ENCODE assay signal across 19 cellular contexts in the genomic region with DNA sequence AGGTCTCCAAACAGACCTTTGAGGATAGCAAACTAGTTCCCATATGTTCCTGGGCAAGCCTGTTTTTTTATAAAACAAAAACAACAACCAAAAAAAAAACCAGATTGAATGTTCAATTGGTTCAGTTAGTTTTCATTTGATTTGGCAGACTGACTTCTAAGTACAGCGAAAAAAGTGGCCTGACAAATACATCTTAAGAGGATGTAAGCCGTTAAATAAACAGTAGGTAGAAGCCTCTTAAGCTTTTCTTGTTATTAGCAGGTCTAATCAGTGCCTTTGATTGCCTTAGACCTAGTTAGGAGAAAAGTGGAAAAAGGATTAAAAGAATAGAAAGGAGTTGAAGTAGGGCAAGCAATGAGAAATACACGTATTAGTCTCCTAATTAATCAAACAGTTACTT. TPM values are rescaled to one million over a fixed set of nuclear protein-coding genes. Genes with fewer than 3 reads are reported as not detected.
A peak's percentile ranks its signal among the peaks of the same experiment; 100 is the strongest.
DNase-seq lines count a peak whose midpoint lies in the region; ATAC-seq and TF ChIP-seq lines count a peak whose summit lies in the region.
"Had no signal": no experiment of that assay in that cellular context is flagged by ENCODE, and none has a peak within 500 bp of the region (broad histone marks: within the 10 kb centered on the region; RNA-seq: fewer than 3 reads in every experiment).

No MANE protein-coding gene starts in this region.

- H2BK20ac ChIP-seq in IMR-90 (ENCODE audit: low read depth, low read length) = no peak overlapping the region

- TF ChIP-seq POLR2A in IMR-90 (IDR thresholded peaks at IDR 0.05; ENCODE audit: low read depth, low read length) = no peak

- H3K27ac ChIP-seq in IMR-90 (ENCODE audit: insufficient read depth, low read length) (no peak overlapping the region), WERI-Rb-1 (peak overlapping the region; percentile 40), left lung (no peak overlapping the region)
- H3K27ac ChIP-seq: C4-2B, HL-60 had no signal

- DNase-seq in IMR-90 (no peak), WERI-Rb-1 (no peak), left lung (no peak), NCI-H2227 (lab: John Stamatoyannopoulos, UW; ENCODE audit: unreplicated experiment) (no peak), epidermal melanocyte (ENCODE audit: insufficient read length, low spot score) (no peak), 8988T (no peak)
- DNase-seq in activated naive CD4-positive, alpha-beta T cell treated with anti-CD3 and anti-CD28 coated beads, Interleukin-2, amount 50 U/mL, for 72 hours (ENCODE audit: low spot score in 2 of 2) = no peak
- DNase-seq: AML-193, DND-41, H7, Karpas-422, MG63, NCI-H1048, NCI-H1436, NCI-H2029 treated with DMSO at 0.1 percent for 48 hours, NCI-H510A treated with DMSO at 0.1 percent for 48 hours had no signal

- H3K9me3 ChIP-seq in IMR-90 (ENCODE audit: control insufficient read depth, insufficient read depth, low read length) (no peaks in the 10 kb centered on the region), WERI-Rb-1 (ENCODE audit: severe bottlenecking) (no peaks in the 10 kb centered on the region), left lung (no peaks in the 10 kb centered on the region)
- H3K9me3 ChIP-seq: MG63 had no signal

- WGBS in IMR-90 (ENCODE audit: extremely low coverage in 2 of 2, insufficient read length in 1 of 2), 2 experiments = 38% methylated on average over 2 of the region's 3 CpGs; no CpG with 5 or more reads in 1 of the 2 experiments

- no peak overlapping the region for H3K23ac ChIP-seq in IMR-90 (ENCODE audit: low read depth, low read length)

- dilution Hi-C loops in IMR-90 (cut with HindIII; ENCODE audit: low sequenced_read_pairs, unreplicated experiment) = no loop called here

- no peak overlapping the region for H4K5ac ChIP-seq in IMR-90 (ENCODE audit: low read depth, low read length)

- peaks cover 3 to 28% of the 10 kb centered on the region in 2 experiments; a peak in 2 of 4 replicates for H3K79me1 ChIP-seq in IMR-90 (ENCODE audit: low read depth in 1 of 2, low read length in 2 of 2)

- H3K4me1 ChIP-seq in IMR-90 (ENCODE audit: control insufficient read depth, insufficient read depth, low read length) = peaks cover 8% of the 10 kb centered on the region
- H3K4me1 ChIP-seq in left lung = peaks cover 27 to 49% of the 10 kb centered on the region in 2 donors

- peaks cover 77% of the 10 kb centered on the region; the same call in 1 of the 2 replicates for H4K20me1 ChIP-seq in IMR-90 (ENCODE audit: insufficient read depth, low read length)

- H3K36me3 ChIP-seq in IMR-90 (ENCODE audit: control insufficient read depth, insufficient read depth, low read length) (no peaks in the 10 kb centered on the region; the same call in 1 of the 2 replicates), WERI-Rb-1 (peaks cover 15% of the 10 kb centered on the region; the same call in 1 of the 2 replicates), left lung (peaks cover 0 to 5% of the 10 kb centered on the region in 2 donors)

- ATAC-seq in IMR-90 (ENCODE audit: low read depth) (no peak), left lung (peak; percentile 76)
- ATAC-seq in activated naive CD4-positive, alpha-beta T cell treated with anti-CD3 and anti-CD28 coated beads, Interleukin-2, amount 50 U/mL, for 72 hours = no peak
- ATAC-seq: Right ventricle myocardium inferior had no signal

- no peak overlapping the region for H3K14ac ChIP-seq in IMR-90 (replicated peaks; ENCODE audit: low read depth, low read length)

- H4K8ac ChIP-seq in IMR-90 (ENCODE audit: low read depth in 2 of 2, low read length in 2 of 2) = no peak overlapping the region

- TF ChIP-seq CTCF in IMR-90 (conservative IDR thresholded peaks at IDR 0.05; ENCODE audit: low read depth, low read length) (no peak), WERI-Rb-1 (IDR thresholded peaks at IDR 0.05; ENCODE audit: low read depth, low read length) (no peak), left lung (IDR thresholded peaks at IDR 0.05) (no peak)

- H4K91ac ChIP-seq in IMR-90 (ENCODE audit: insufficient read depth, low read depth, low read length) = no peak overlapping the region

- in situ Hi-C loops in IMR-90 (cut with MboI; ENCODE audit: low sequenced_read_pairs) = no loop called here

- H2AK5ac ChIP-seq in IMR-90 (ENCODE audit: low read depth, low read length) = no peak overlapping the region

- intact Hi-C loops in IMR-90 (cut with micrococcal nuclease) = no loop called here
- intact Hi-C loops in left lung (cut with DNase I) = no loop called here

- no peak overlapping the region for H2BK5ac ChIP-seq in IMR-90 (ENCODE audit: low read depth, low read length, poor library complexity, severe bottlenecking)

- no peak overlapping the region for H3K4me3 ChIP-seq in IMR-90 (ENCODE audit: insufficient read depth, low read depth, low read length)
- no peak overlapping the region for H3K4me3 ChIP-seq in WERI-Rb-1 (ENCODE audit: low read depth, low read length)
- H3K4me3 ChIP-seq in left lung = no peak overlapping the region
- H3K4me3 ChIP-seq: MG63 had no signal

- TF ChIP-seq RAD21 in IMR-90 (IDR thresholded peaks at IDR 0.05; ENCODE audit: low read length) = no peak

- POLR2A ChIA-PET in IMR-90 (lab: Charles Lee; ENCODE audit: unreplicated experiment) = interaction anchor here (0.6 kb wide), 1 partner anchor 74 kb away, joined by 4 read pairs; no protein-coding TSS in a partner anchor

- CTCF ChIA-PET in IMR-90 (lab: Yijun Ruan, JAX) = interaction anchor here (0.6 to 1.1 kb wide), 2 partner anchors 50 to 74 kb away, joined by 3 read pairs; no protein-coding TSS in a partner anchor

- no peaks in the 10 kb centered on the region for H3K36me3 Mint-ChIP-seq in activated naive CD4-positive, alpha-beta T cell treated with anti-CD3 and anti-CD28 coated beads, Interleukin-2, amount 50 U/mL, for 72 hours

- H2BK120ac ChIP-seq in IMR-90 (ENCODE audit: low read depth, low read length) = no peak overlapping the region

- no peak overlapping the region for H2BK15ac ChIP-seq in IMR-90 (ENCODE audit: low read depth, low read length)

- no peak overlapping the region for H3K27ac Mint-ChIP-seq in activated naive CD4-positive, alpha-beta T cell treated with anti-CD3 and anti-CD28 coated beads, Interleukin-2, amount 50 U/mL, for 72 hours

- no peak overlapping the region for H3K4ac ChIP-seq in IMR-90 (ENCODE audit: low read depth, low read length)

- no peaks in the 10 kb centered on the region for H3K9me3 Mint-ChIP-seq in activated naive CD4-positive, alpha-beta T cell treated with anti-CD3 and anti-CD28 coated beads, Interleukin-2, amount 50 U/mL, for 72 hours

- no peak overlapping the region for H2AK9ac ChIP-seq in IMR-90 (replicated peaks; ENCODE audit: low read depth, low read length, poor library complexity)

- BruUV-seq in IMR-90 (replicated peaks; lab: Mats Ljungman, UMichigan) = no TSS peak

- H3K56ac ChIP-seq in IMR-90 (ENCODE audit: extremely low read depth, insufficient read depth, low read length) = no peak overlapping the region

- H3K4me2 ChIP-seq in IMR-90 (ENCODE audit: low read depth, low read length) = peak overlapping the region; percentile 36; the same call in 1 of the 2 replicates

- no peaks in the 10 kb centered on the region for H3K27me3 ChIP-seq in IMR-90 (ENCODE audit: control insufficient read depth, insufficient read depth, low read length)
- no peaks in the 10 kb centered on the region for H3K27me3 ChIP-seq in WERI-Rb-1 (ENCODE audit: insufficient read depth, low read depth, severe bottlenecking)
- H3K27me3 ChIP-seq in left lung = no peaks in the 10 kb centered on the region
- H3K27me3 ChIP-seq: MG63 had no signal

- no peaks in the 10 kb centered on the region for H3K9me1 ChIP-seq in IMR-90 (ENCODE audit: insufficient read depth, low read length)

- no peak overlapping the region for H3K18ac ChIP-seq in IMR-90 (ENCODE audit: low read depth, low read length)

- H3K9ac ChIP-seq in IMR-90 (ENCODE audit: low read depth, low read length) = no peak overlapping the region

- H2AFZ ChIP-seq in IMR-90 (replicated peaks; ENCODE audit: low read length, poor library complexity) = no peak overlapping the region

TF ChIP-seq in IMR-90, 13 proteins besides CTCF, POLR2A, EP300 and RAD21 (continues in another document):
- TF ChIP-seq NFE2L2 (IDR thresholded peaks at IDR 0.05; ENCODE audit: low read depth, low read length) = no peak
- TF ChIP-seq SMC3 (IDR thresholded peaks at IDR 0.05; ENCODE audit: low read depth, low read length) = no peak
- TF ChIP-seq RCOR1 (IDR thresholded peaks at IDR 0.05; ENCODE audit: insufficient replicate concordance, low read length) = no peak
- no peak for TF ChIP-seq CHD1 (IDR thresholded peaks at IDR 0.05; ENCODE audit: low read depth, low read length)
- TF ChIP-seq BHLHE40 (IDR thresholded peaks at IDR 0.05; ENCODE audit: low read depth, low read length) = no peak
- no peak for TF ChIP-seq FOS (IDR thresholded peaks at IDR 0.05; ENCODE audit: low read depth, low read length)
- TF ChIP-seq, protein P1, sequence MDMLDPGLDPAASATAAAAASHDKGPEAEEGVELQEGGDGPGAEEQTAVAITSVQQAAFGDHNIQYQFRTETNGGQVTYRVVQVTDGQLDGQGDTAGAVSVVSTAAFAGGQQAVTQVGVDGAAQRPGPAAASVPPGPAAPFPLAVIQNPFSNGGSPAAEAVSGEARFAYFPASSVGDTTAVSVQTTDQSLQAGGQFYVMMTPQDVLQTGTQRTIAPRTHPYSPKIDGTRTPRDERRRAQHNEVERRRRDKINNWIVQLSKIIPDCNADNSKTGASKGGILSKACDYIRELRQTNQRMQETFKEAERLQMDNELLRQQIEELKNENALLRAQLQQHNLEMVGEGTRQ (IDR thresholded peaks at IDR 0.05; ENCODE audit: low read depth, low read length) = no peak
- TF ChIP-seq MAZ (IDR thresholded peaks at IDR 0.05; ENCODE audit: borderline replicate concordance, low read depth, low read length) = no peak
- TF ChIP-seq MXI1 (IDR thresholded peaks at IDR 0.05; ENCODE audit: borderline replicate concordance, low read depth, low read length) = no peak
- TF ChIP-seq CEBPB (IDR thresholded peaks at IDR 0.05; ENCODE audit: low read depth, low read length) = no peak
- TF ChIP-seq, protein P2, sequence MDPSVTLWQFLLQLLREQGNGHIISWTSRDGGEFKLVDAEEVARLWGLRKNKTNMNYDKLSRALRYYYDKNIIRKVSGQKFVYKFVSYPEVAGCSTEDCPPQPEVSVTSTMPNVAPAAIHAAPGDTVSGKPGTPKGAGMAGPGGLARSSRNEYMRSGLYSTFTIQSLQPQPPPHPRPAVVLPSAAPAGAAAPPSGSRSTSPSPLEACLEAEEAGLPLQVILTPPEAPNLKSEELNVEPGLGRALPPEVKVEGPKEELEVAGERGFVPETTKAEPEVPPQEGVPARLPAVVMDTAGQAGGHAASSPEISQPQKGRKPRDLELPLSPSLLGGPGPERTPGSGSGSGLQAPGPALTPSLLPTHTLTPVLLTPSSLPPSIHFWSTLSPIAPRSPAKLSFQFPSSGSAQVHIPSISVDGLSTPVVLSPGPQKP (IDR thresholded peaks at IDR 0.05; ENCODE audit: borderline replicate concordance, low read depth, low read length) = no peak

RNA-seq across cellular contexts. Expression of a gene that starts 13.2 kb away (rescaled TPM):
- total RNA-seq in IMR-90 (2012; rRNA removed) = 12.2 and 15.8 TPM in 2 replicates
- polyA plus RNA-seq in IMR-90 (2012; rRNA removed) = 16.7 and 20.5 TPM in 2 replicates
- 6.3 and 8.5 TPM in 2 replicates for polyA plus RNA-seq in IMR-90 (2012; cell fraction: cytosol; rRNA removed)
- polyA plus RNA-seq in IMR-90 (2012; cell fraction: nucleus; rRNA removed; ENCODE audit: low replicate concordance) = 8.2 and 33.9 TPM in 2 replicates
- total RNA-seq in left lung = 10 to 100 TPM; 25.9 to 46.6 TPM
- total RNA-seq in activated naive CD4-positive, alpha-beta T cell treated with anti-CD3 and anti-CD28 coated beads, Interleukin-2, amount 50 U/mL, for 72 hours = 10 to 100 TPM; 12.2 to 28.8 TPM
